21 cellular contexts compared by ENCODE assay signal in genomic region chr5:132081458-132081857, GRCh38. TPM values are rescaled to one million over a fixed set of nuclear protein-coding genes. Genes with fewer than 3 reads are reported as not detected.
"Had no signal": no experiment of that assay in that cellular context is flagged by ENCODE, and none has a peak within 500 bp of the region (broad histone marks: within the 10 kb centered on the region; RNA-seq: fewer than 3 reads in every experiment).

No MANE protein-coding gene starts in this region.

- H3K9me3 ChIP-seq: esophagus squamous epithelium, gastrocnemius medialis, SJSA1, tibial artery had no signal

- DNase-seq: activated CD4-positive, alpha-beta T cell treated with anti-CD3 and anti-CD28 coated beads, Interleukin-2, amount 50 U/mL, for 48 hours; amniotic stem cell; cerebellar nuclear complex; endodermal cell; esophagus squamous epithelium; gastrocnemius medialis; hippocampal formation; kidney glomerular epithelial cell; left ventricle myocardium superior; midbrain; natural killer cell; stimulated activated CD4-positive, alpha-beta T cell treated with anti-CD3 and anti-CD28 coated beads, Interleukin-4, amount 100 ng/mL, for 1 hour; stimulated activated naive CD4-positive, alpha-beta T cell treated with Interleukin-2 at 50 U/mL for 16 hours; tibial artery had no signal

- H3K4me3 ChIP-seq: coronary artery, esophagus squamous epithelium, gastrocnemius medialis, SJSA1, tibial artery had no signal

- H3K4me3 Mint-ChIP-seq: endodermal cell, natural killer cell had no signal

- H3K36me3 ChIP-seq: esophagus squamous epithelium, gastrocnemius medialis, SJSA1, tibial artery had no signal

- H3K9me3 Mint-ChIP-seq: activated naive CD4-positive, alpha-beta T cell treated with anti-CD3 and anti-CD28 coated beads, Interleukin-2, amount 50 U/mL, for 72 hours; endodermal cell; natural killer cell had no signal

- H3K4me1 Mint-ChIP-seq: endodermal cell had no signal

- H3K36me3 Mint-ChIP-seq: activated naive CD4-positive, alpha-beta T cell treated with anti-CD3 and anti-CD28 coated beads, Interleukin-2, amount 50 U/mL, for 72 hours; natural killer cell had no signal

- H3K27ac Mint-ChIP-seq: endodermal cell, natural killer cell, progenitor cell of endocrine pancreas had no signal

- H3K27me3 Mint-ChIP-seq: progenitor cell of endocrine pancreas had no signal

- ATAC-seq: activated naive CD4-positive, alpha-beta T cell treated with anti-CD3 and anti-CD28 coated beads, Interleukin-2, amount 50 U/mL, for 72 hours; gastrocnemius medialis; left ventricle myocardium superior; natural killer cell had no signal

- H3K27ac ChIP-seq: coronary artery, esophagus squamous epithelium, gastrocnemius medialis, SJSA1, tibial artery had no signal

- H3K27me3 ChIP-seq: esophagus squamous epithelium, gastrocnemius medialis, SJSA1, tibial artery had no signal

RNA-seq across cellular contexts. Expression of gene CSF2, which starts 7.9 kb away (rescaled TPM):
- total RNA-seq: bronchial epithelial cell, endodermal cell, esophagus squamous epithelium, gastrocnemius medialis, left ventricle myocardium superior, osteocyte, progenitor cell of endocrine pancreas, urinary bladder had no signal
- polyA plus RNA-seq: urinary bladder had no signal

RNA-seq across cellular contexts. Expression of gene IL3, which starts 21.0 kb away (rescaled TPM):
- total RNA-seq: bronchial epithelial cell, endodermal cell, esophagus squamous epithelium, gastrocnemius medialis, left ventricle myocardium superior, natural killer cell, osteocyte, progenitor cell of endocrine pancreas, SJSA1, urinary bladder had no signal
- polyA plus RNA-seq: urinary bladder had no signal
